Comparison of ENCODE assay signal across 25 cellular contexts in genomic region chr16:17290237-17290636, GRCh38.
"Had no signal": no experiment of that assay in that cellular context is flagged by ENCODE, and none has a peak within 500 bp of the region (broad histone marks: within the 10 kb centered on the region; RNA-seq: fewer than 3 reads in every experiment).

No MANE protein-coding gene starts in this region.

- H3K27ac ChIP-seq: KMS-11, SK-N-MC had no signal

- DNase-seq: activated B cell treated with CpG ODN at 0.5 μM for 24 hours; activated CD4-positive, alpha-beta T cell treated with anti-CD3 and anti-CD28 coated beads for 1 hour; activated CD4-positive, alpha-beta T cell treated with anti-CD3 and anti-CD28 coated beads, Interleukin-2, amount 10 ng/mL, durations not matched to agents 24 days and 14 days; activated CD4-positive, alpha-beta T cell treated with anti-CD3 and anti-CD28 coated beads, Interleukin-2, amount 50 U/mL, for 48 hours; activated CD8-positive, alpha-beta memory T cell treated with anti-CD3 and anti-CD28 coated beads, Interleukin-2, amount 10 ng/mL, durations not matched to agents 7 days and 5 days; activated effector memory CD4-positive, alpha-beta T cell treated with anti-CD3 and anti-CD28 coated beads, Interleukin-2, amount 50 U/mL, for 16 hours; activated naive CD4-positive, alpha-beta T cell treated with Interleukin-2 at 50 U/mL for 16 hours; activated T-cell treated with anti-CD3 and anti-CD28 coated beads, Interleukin-2, amount 50 U/mL, for 24 hours; amygdala; NCI-H1092 treated with DMSO at 0.1 percent for 48 hours; NCI-H1417 treated with DMSO at 0.1 percent for 48 hours; NCI-H1694; NCI-H2029; NCI-H510A treated with DMSO at 0.1 percent for 48 hours; NCI-H69; NK-92 treated with Interleukin-12 subunit alpha and Interleukin-12 subunit beta, amount 100 ng/mL, for 24 hours; OCI-M1; RPMI8226; T-cell; T-helper 2 cell; T1000 had no signal

- H3K4me2 ChIP-seq: KMS-11 had no signal

- H3K9ac ChIP-seq: KMS-11 had no signal

- ATAC-seq: activated CD8-positive, alpha-beta memory T cell treated with anti-CD3 and anti-CD28 coated beads, Interleukin-2, amount 10 ng/mL, durations not matched to agents 7 days and 5 days; Panc1; Right ventricle myocardium inferior; T-cell had no signal

- H3K4me3 ChIP-seq: SK-N-MC had no signal
